Comparison of ENCODE assay signal across 12 cellular contexts in the genomic region with DNA sequence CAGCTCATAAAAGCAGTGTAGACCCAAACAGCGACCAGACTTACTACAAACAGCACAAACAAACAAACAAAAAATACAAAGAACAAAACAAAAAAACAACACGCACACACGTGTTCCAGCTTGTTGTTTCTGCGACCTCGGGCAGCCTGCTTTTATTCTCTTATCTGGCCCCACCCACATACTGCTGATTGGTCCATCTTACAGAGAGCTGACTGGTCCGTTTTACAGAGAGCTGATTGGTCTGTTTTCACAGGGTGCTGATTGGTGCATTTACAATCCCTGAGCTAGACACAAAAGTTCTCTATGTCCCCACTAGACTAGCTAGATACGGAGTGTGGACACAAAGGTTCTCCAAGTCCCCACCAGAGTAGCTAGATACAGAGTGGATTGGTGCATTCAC. TPM values are rescaled to one million over a fixed set of nuclear protein-coding genes. Genes with fewer than 3 reads are reported as not detected.
DNase-seq lines count a peak whose midpoint lies in the region; ATAC-seq, FAIRE-seq and TF ChIP-seq lines count a peak whose summit lies in the region.
"Not testable (repeated sequence)": the region's sequence is repeated elsewhere in the genome, so short reads cannot be mapped to it uniquely, and the experiment has no call there.
"Had no signal": no experiment of that assay in that cellular context is flagged by ENCODE, and none has a peak within 500 bp of the region (broad histone marks: within the 10 kb centered on the region; RNA-seq: fewer than 3 reads in every experiment).

No MANE protein-coding gene starts in this region.

- 80% methylated on average over 7 of the region's 7 CpGs for WGBS in A549 (ENCODE audit: missing lambda C conversion rate)
- 61 to 76% methylated on average over 7 of the region's 7 CpGs for WGBS in testis, 2 donors

- TF ChIP-seq POLR2A in A549 (IDR thresholded peaks at IDR 0.05; ENCODE audit: low read length); testis (IDR thresholded peaks at IDR 0.05): not testable (repeated sequence)

- H3K36me3 Mint-ChIP-seq in GM23338 (ENCODE audit: low read depth); activated CD4-positive, alpha-beta T cell treated with anti-CD3 and anti-CD28 coated beads for 36 hours (ENCODE audit: low read depth); endothelial cell (ENCODE audit: low read depth, unreplicated experiment): not testable (repeated sequence)
- peaks cover 43% of the 10 kb centered on the region for H3K36me3 Mint-ChIP-seq in dendritic cell treated with granulocyte-macrophage colony-stimulating factor and Interleukin-4, amounts not matched to agents 40 ng/mL and 50 ng/mL, for 4 days (ENCODE audit: low read depth)

- POLR2A ChIA-PET in A549 (lab: Yijun Ruan, JAX), result not testable (repeated sequence)
- POLR2A ChIA-PET in activated CD4-positive, alpha-beta T cell treated with anti-CD3 and anti-CD28 coated beads for 36 hours (lab: Charles Lee), result interaction anchor here (0.6 kb wide), 2 partner anchors 50 to 208 kb away, joined by 3 read pairs; no protein-coding TSS in a partner anchor

- H3K4me3 Mint-ChIP-seq in GM23338; activated CD4-positive, alpha-beta T cell treated with anti-CD3 and anti-CD28 coated beads for 36 hours; dendritic cell treated with granulocyte-macrophage colony-stimulating factor and Interleukin-4, amounts not matched to agents 40 ng/mL and 50 ng/mL, for 4 days: not testable (repeated sequence)
- H3K4me3 Mint-ChIP-seq in endothelial cell (ENCODE audit: unreplicated experiment), result peak overlapping the region; percentile 21

- not testable (repeated sequence) for H3K9me3 Mint-ChIP-seq in GM23338; activated CD4-positive, alpha-beta T cell treated with anti-CD3 and anti-CD28 coated beads for 36 hours (ENCODE audit: low read depth); dendritic cell treated with granulocyte-macrophage colony-stimulating factor and Interleukin-4, amounts not matched to agents 40 ng/mL and 50 ng/mL, for 4 days; endothelial cell (ENCODE audit: unreplicated experiment)

- not testable (repeated sequence) for H3K27ac ChIP-seq in A549; GM23338 (ENCODE audit: low read depth); testis

- not testable (repeated sequence) for H3K27me3 Mint-ChIP-seq in GM23338 (ENCODE audit: insufficient read depth, low read depth, poor library complexity); dendritic cell treated with granulocyte-macrophage colony-stimulating factor and Interleukin-4, amounts not matched to agents 40 ng/mL and 50 ng/mL, for 4 days; endothelial cell (ENCODE audit: unreplicated experiment)
- H3K27me3 Mint-ChIP-seq in activated CD4-positive, alpha-beta T cell treated with anti-CD3 and anti-CD28 coated beads for 36 hours, result peaks cover 17% of the 10 kb centered on the region

- not testable (repeated sequence) for TF ChIP-seq EP300 in A549 (IDR thresholded peaks at IDR 0.05)

- not testable (repeated sequence) for H3F3A ChIP-seq in GM23338 (replicated peaks; ENCODE audit: low read depth)

- H4K20me1 ChIP-seq in GM23338 (replicated peaks; ENCODE audit: insufficient read depth), result not testable (repeated sequence)

- H3K27me3 ChIP-seq in GM23338 (ENCODE audit: insufficient read depth); testis: not testable (repeated sequence)

- peak overlapping the region; percentile 72; the same call in 1 of the 2 replicates for H2AFZ ChIP-seq in GM23338

- not testable (repeated sequence) for FAIRE-seq in A549 (lab: Jason Lieb, UNC)

- H3K4me3 ChIP-seq in A549, GM23338: not testable (repeated sequence)
- H3K4me3 ChIP-seq in testis, result peak overlapping the region in 1 of 2 donors; percentile 30

- H3K4me1 Mint-ChIP-seq in GM23338, result not testable (repeated sequence)
- H3K4me1 Mint-ChIP-seq in activated CD4-positive, alpha-beta T cell treated with anti-CD3 and anti-CD28 coated beads for 36 hours, result peaks cover 12% of the 10 kb centered on the region
- peaks cover 70% of the 10 kb centered on the region for H3K4me1 Mint-ChIP-seq in dendritic cell treated with granulocyte-macrophage colony-stimulating factor and Interleukin-4, amounts not matched to agents 40 ng/mL and 50 ng/mL, for 4 days (ENCODE audit: low read depth)
- H3K4me1 Mint-ChIP-seq in endothelial cell (ENCODE audit: unreplicated experiment), result peaks cover 27% of the 10 kb centered on the region

- not testable (repeated sequence) for H3K36me3 ChIP-seq in GM23338 (ENCODE audit: insufficient read depth); testis (ENCODE audit: low read depth, missing control alignments)

- not testable (repeated sequence) for ATAC-seq in A549; GM23338; activated CD4-positive, alpha-beta T cell treated with anti-CD3 and anti-CD28 coated beads for 36 hours

- H3K79me2 ChIP-seq in GM23338 (replicated peaks; ENCODE audit: insufficient read depth), result not testable (repeated sequence)

- H3K4me1 ChIP-seq in A549; GM23338 (ENCODE audit: insufficient read depth); testis: not testable (repeated sequence)

- TF ChIP-seq CTCF in A549 (IDR thresholded peaks at IDR 0.05); GM23338 (conservative IDR thresholded peaks at IDR 0.05; ENCODE audit: low read depth in 2 of 2); endothelial cell (IDR thresholded peaks at IDR 0.05; ENCODE audit: unreplicated experiment); testis (IDR thresholded peaks at IDR 0.05): not testable (repeated sequence)

- not testable (repeated sequence) for TF ChIP-seq RAD21 in A549 (conservative IDR thresholded peaks at IDR 0.05 in 1 of 2, IDR thresholded peaks at IDR 0.05 in 1 of 2)

- DNase-seq in A549 (ENCODE audit: low read depth in 1 of 2, low spot score in 1 of 2); GM23338 (ENCODE audit: low spot score); endothelial cell (ENCODE audit: low spot score): not testable (repeated sequence)
- DNase-seq in activated CD4-positive, alpha-beta T cell treated with anti-CD3 and anti-CD28 coated beads for 36 hours, result peak; percentile 16
- DNase-seq in testis, result peak; percentile 76

- not testable (repeated sequence) for H3K9me3 ChIP-seq in A549, testis

- not testable (repeated sequence) for H3K9me2 ChIP-seq in GM23338 (ENCODE audit: insufficient read depth)

- intact Hi-C loops in activated CD4-positive, alpha-beta T cell treated with anti-CD3 and anti-CD28 coated beads for 36 hours (cut with DNase I, micrococcal nuclease); dendritic cell treated with granulocyte-macrophage colony-stimulating factor and Interleukin-4, amounts not matched to agents 40 ng/mL and 50 ng/mL, for 4 days (cut with micrococcal nuclease); testis (cut with DNase I; ENCODE audit: low total_unique reads): not testable (repeated sequence)

- H3K4me2 ChIP-seq in A549, GM23338: not testable (repeated sequence)

- CTCF ChIA-PET in A549 (lab: Yijun Ruan, JAX), result interaction anchor here (1.0 to 1.6 kb wide), 4 partner anchors 10 to 91 kb away, joined by 3 to 4 read pairs (median 4); no protein-coding TSS in a partner anchor
- CTCF ChIA-PET in activated CD4-positive, alpha-beta T cell treated with anti-CD3 and anti-CD28 coated beads for 36 hours (lab: Charles Lee), result interaction anchor here (0.7 kb wide), 1 partner anchor 89 kb away, joined by 3 read pairs; no protein-coding TSS in a partner anchor

- H3K27ac Mint-ChIP-seq in GM23338; activated CD4-positive, alpha-beta T cell treated with anti-CD3 and anti-CD28 coated beads for 36 hours: not testable (repeated sequence)
- H3K27ac Mint-ChIP-seq in dendritic cell treated with granulocyte-macrophage colony-stimulating factor and Interleukin-4, amounts not matched to agents 40 ng/mL and 50 ng/mL, for 4 days, result peak overlapping the region; percentile 91
- H3K27ac Mint-ChIP-seq in endothelial cell (ENCODE audit: unreplicated experiment), result peak overlapping the region; percentile 30

RNA-seq across cellular contexts. Expression of a gene that starts 14.5 kb away (rescaled TPM):
- polyA plus RNA-seq in A549 (2011; rRNA removed) (0.12 and 0.15 TPM in 2 replicates), A549 (2017; fragmentation: RNase III; extraction: RNeasy Plus Mini Kit Qiagen cat#74134 plus additional on column Dnase treatment) (0.08 to 0.12 TPM in 2 of 3 replicates, not detected in the other), GM23338 (2016; fragmentation: Nextera tagmentation; extraction: Ambion mirVana) (0.28 and 1.2 TPM in 2 replicates), testis (ENCODE audit: insufficient read depth, low read depth, low replicate concordance) (5.2 TPM)
- polyA plus RNA-seq in A549 (2012; cell fraction: cytosol; rRNA removed), result 0.07 and 0.08 TPM in 2 replicates
- polyA plus RNA-seq in A549 (2012; cell fraction: nucleus; rRNA removed), result 0.17 and 0.24 TPM in 2 replicates
- 0.17 and 0.19 TPM in 2 replicates for polyA minus RNA-seq in A549 (2011; rRNA and poly(A)+ RNA removed)
- 1.1 and 1.4 TPM in 2 replicates for total RNA-seq in GM23338 (2014; rRNA removed; shearing (Covaris generic))
- total RNA-seq in activated CD4-positive, alpha-beta T cell treated with anti-CD3 and anti-CD28 coated beads for 36 hours, result not detected
- total RNA-seq in endothelial cell (ENCODE audit: unreplicated experiment) (17.0 TPM), testis (1 to 10 TPM; 1.3 to 2.4 TPM)
- total RNA-seq: A172; A673; CD4-positive, CD25-positive, alpha-beta regulatory T cell; CD8-positive, alpha-beta memory T cell had no signal
- polyA plus RNA-seq: AG04450; CD4-positive, alpha-beta memory T cell; CD4-positive, CD25-positive, alpha-beta regulatory T cell; CD8-positive, alpha-beta memory T cell had no signal

RNA-seq across cellular contexts. Expression of a gene that starts 48.0 kb away (rescaled TPM):
- polyA plus RNA-seq in A549 (2011; rRNA removed) (30.2 and 35.5 TPM in 2 replicates), A549 (2017; fragmentation: RNase III; extraction: RNeasy Plus Mini Kit Qiagen cat#74134 plus additional on column Dnase treatment) (52.5 to 60.0 TPM (median 56.1 TPM) in 3 replicates), GM23338 (2016; fragmentation: Nextera tagmentation; extraction: Ambion mirVana) (39.4 and 41.1 TPM in 2 replicates), testis (ENCODE audit: insufficient read depth, low read depth, low replicate concordance) (74.4 TPM)
- polyA plus RNA-seq in A549 (2012; cell fraction: cytosol; rRNA removed), result 46.1 and 63.3 TPM in 2 replicates
- 173 and 242 TPM in 2 replicates for polyA plus RNA-seq in A549 (2012; cell fraction: nucleus; rRNA removed)
- polyA minus RNA-seq in A549 (2011; rRNA and poly(A)+ RNA removed), result 55.6 and 68.2 TPM in 2 replicates
- total RNA-seq in GM23338 (2014; rRNA removed; shearing (Covaris generic)), result 91.0 and 123 TPM in 2 replicates
- 100 to 1,000 TPM in 1 of 2 experiments, 10 to 100 TPM in 1; 94.1 to 102 TPM for total RNA-seq in activated CD4-positive, alpha-beta T cell treated with anti-CD3 and anti-CD28 coated beads for 36 hours
- total RNA-seq in endothelial cell (ENCODE audit: unreplicated experiment) (118 TPM), testis (10 to 100 TPM; 88.0 to 88.1 TPM)

RNA-seq across cellular contexts. Expression of a gene that starts 54.5 kb away (rescaled TPM):
- polyA plus RNA-seq in A549 (2011; rRNA removed) (73.1 and 74.9 TPM in 2 replicates), A549 (2017; fragmentation: RNase III; extraction: RNeasy Plus Mini Kit Qiagen cat#74134 plus additional on column Dnase treatment) (61.0 to 68.2 TPM (median 67.8 TPM) in 3 replicates), GM23338 (2016; fragmentation: Nextera tagmentation; extraction: Ambion mirVana) (37.3 and 39.5 TPM in 2 replicates), testis (ENCODE audit: insufficient read depth, low read depth, low replicate concordance) (23.0 TPM)
- 90.8 and 96.8 TPM in 2 replicates for polyA plus RNA-seq in A549 (2012; cell fraction: cytosol; rRNA removed)
- 107 and 116 TPM in 2 replicates for polyA plus RNA-seq in A549 (2012; cell fraction: nucleus; rRNA removed)
- 66.9 and 67.5 TPM in 2 replicates for polyA minus RNA-seq in A549 (2011; rRNA and poly(A)+ RNA removed)
- total RNA-seq in GM23338 (2014; rRNA removed; shearing (Covaris generic)), result 23.0 and 45.0 TPM in 2 replicates
- total RNA-seq in activated CD4-positive, alpha-beta T cell treated with anti-CD3 and anti-CD28 coated beads for 36 hours, result 100 to 1,000 TPM; 168 to 175 TPM
- total RNA-seq in endothelial cell (ENCODE audit: unreplicated experiment) (51.1 TPM), testis (10 to 100 TPM; 13.5 to 19.5 TPM)
